In genomic region chr7:96997512-96998032, GRCh38 we compare ENCODE assay signal across 17 cellular contexts. TPM values are rescaled to one million over a fixed set of nuclear protein-coding genes. Genes with fewer than 3 reads are reported as not detected.
A peak's percentile ranks its signal among the peaks of the same experiment; 100 is the strongest.
DNase-seq lines count a peak whose midpoint lies in the region; ATAC-seq, FAIRE-seq and TF ChIP-seq lines count a peak whose summit lies in the region.
"Had no signal": no experiment of that assay in that cellular context is flagged by ENCODE, and none has a peak within 500 bp of the region (broad histone marks: within the 10 kb centered on the region; RNA-seq: fewer than 3 reads in every experiment).

No MANE protein-coding gene starts in this region.

- no peak overlapping the region for H4K91ac ChIP-seq in neuronal stem cell (ENCODE audit: low read depth, low read length, poor library complexity)

- no peak overlapping the region for H3K18ac ChIP-seq in neuronal stem cell (ENCODE audit: low read length)

- peaks cover 95% of the 10 kb centered on the region for H3K27me3 Mint-ChIP-seq in T-helper 1 cell treated with Interleukin-12 subunit alpha and Interleukin-12 subunit beta and Interleukin-4 antibody, amounts not matched to agents 30 μg/mL and 1 μg/mL, for 36 hours (ENCODE audit: low read depth)

- H3K27ac Mint-ChIP-seq in T-helper 1 cell treated with Interleukin-12 subunit alpha and Interleukin-12 subunit beta and Interleukin-4 antibody, amounts not matched to agents 30 μg/mL and 1 μg/mL, for 36 hours: peak overlapping the region; percentile 24

- H3K9me3 ChIP-seq in endothelial cell of umbilical vein (replicated peaks; ENCODE audit: control insufficient read depth, insufficient read depth, low read length) (no peaks in the 10 kb centered on the region), neuronal stem cell (replicated peaks in 1 of 2; ENCODE audit: control insufficient read depth in 2 of 2, insufficient read depth in 1 of 2, low read depth in 1 of 2, low read length in 2 of 2) (peaks cover 8 to 9% of the 10 kb centered on the region in 2 donors)
- H3K9me3 ChIP-seq: HAP-1 had no signal

- WGBS in neuronal stem cell (ENCODE audit: extremely low coverage in 2 of 2, insufficient read length in 2 of 2, insufficient replicate concordance in 1 of 2), 2 donors: no CpG with 5 or more reads among the region's 23 CpGs

- no peaks in the 10 kb centered on the region for H3K9me1 ChIP-seq in endothelial cell of umbilical vein (replicated peaks; ENCODE audit: control insufficient read depth, extremely low read depth, insufficient read depth, low read length)

- H3K9ac ChIP-seq in endothelial cell of umbilical vein (replicated peaks; ENCODE audit: extremely low read depth, insufficient read depth, low read length) (no peak overlapping the region), neuronal stem cell (ENCODE audit: low read depth, low read length, poor library complexity) (no peak overlapping the region)

- H3K23ac ChIP-seq in neuronal stem cell (ENCODE audit: low read depth, low read length, poor library complexity): no peak overlapping the region

- CTCF ChIA-PET in endothelial cell of umbilical vein (lab: Charles Lee): no interaction called here

- H3K36me3 Mint-ChIP-seq in T-helper 1 cell treated with Interleukin-12 subunit alpha and Interleukin-12 subunit beta and Interleukin-4 antibody, amounts not matched to agents 30 μg/mL and 1 μg/mL, for 36 hours (ENCODE audit: low read depth): no peaks in the 10 kb centered on the region

- H3K4me2 ChIP-seq in endothelial cell of umbilical vein (ENCODE audit: insufficient read depth, low read length) (no peak overlapping the region), neuronal stem cell (ENCODE audit: insufficient read depth, low read length, poor library complexity, severe bottlenecking) (no peak overlapping the region)

- no peak for DNase-seq in T-helper 1 cell
- DNase-seq in endothelial cell of umbilical vein (ENCODE audit: low read depth, low spot score): no peak
- DNase-seq in neuronal stem cell (ENCODE audit: low spot score): peak; percentile 27
- no peak for DNase-seq in stimulated activated CD4-positive, alpha-beta T cell treated with anti-CD3 and anti-CD28 coated beads, Interleukin-12 subunit alpha, Interleukin-12 subunit beta, amount 100 ng/mL, for 4 hours
- no peak for DNase-seq in foreskin fibroblast
- no peak for DNase-seq in NCI-H345 treated with DMSO at 0.1 percent for 48 hours (lab: John Stamatoyannopoulos, UW; ENCODE audit: unreplicated experiment)
- DNase-seq: MV-4-11, NCI-H446 treated with DMSO at 0.1 percent for 48 hours, NCI-H82, SIG-M5 had no signal

- TF ChIP-seq CTCF in endothelial cell of umbilical vein (IDR thresholded peaks at IDR 0.05; ENCODE audit: extremely low read depth in 1 of 2, insufficient read depth in 1 of 2, low read depth in 1 of 2, low read length in 2 of 2) (no peak), foreskin fibroblast (IDR thresholded peaks at IDR 0.05; ENCODE audit: low read depth, low read length) (no peak)

- POLR2A ChIA-PET in endothelial cell of umbilical vein (lab: Charles Lee): no interaction called here

- ATAC-seq in GM21737 (IDR thresholded peaks at IDR 0.05; ENCODE audit: unreplicated experiment): no peak

- H4K20me1 ChIP-seq in endothelial cell of umbilical vein (replicated peaks; ENCODE audit: control insufficient read depth, extremely low read depth, insufficient read depth, low read length): no peaks in the 10 kb centered on the region

- no peak overlapping the region for H4K8ac ChIP-seq in neuronal stem cell (ENCODE audit: low read depth, low read length)

- H2AFZ ChIP-seq in endothelial cell of umbilical vein (ENCODE audit: low read depth, low read length) (no peak overlapping the region), neuronal stem cell (ENCODE audit: low read length) (no peak overlapping the region)

- H2BK5ac ChIP-seq in neuronal stem cell (ENCODE audit: low read length): no peak overlapping the region

- H3K4ac ChIP-seq in neuronal stem cell (ENCODE audit: low read length): no peak overlapping the region

- H3K4me3 ChIP-seq in endothelial cell of umbilical vein (replicated peaks in 1 of 3; ENCODE audit: insufficient read depth in 1 of 3, low read depth in 1 of 3, low read length in 3 of 3) (no peak overlapping the region), neuronal stem cell (ENCODE audit: low read length in 2 of 2) (no peak overlapping the region), foreskin fibroblast (ENCODE audit: low read depth in 1 of 2, low read length in 2 of 2) (no peak overlapping the region)
- H3K4me3 ChIP-seq: HAP-1 had no signal

- no TSS peak for BruUV-seq in endothelial cell of umbilical vein (replicated peaks; lab: Mats Ljungman, UMichigan)

- no peaks in the 10 kb centered on the region for H3K36me3 ChIP-seq in endothelial cell of umbilical vein (ENCODE audit: control insufficient read depth in 2 of 2, extremely low read depth in 1 of 2, insufficient read depth in 2 of 2, low read length in 2 of 2)
- no peaks in the 10 kb centered on the region for H3K36me3 ChIP-seq in neuronal stem cell (replicated peaks in 1 of 2; ENCODE audit: control insufficient read depth in 2 of 2, insufficient read depth in 2 of 2, low read length in 2 of 2)
- H3K36me3 ChIP-seq: HAP-1 had no signal

- no peaks in the 10 kb centered on the region for H3K79me2 ChIP-seq in endothelial cell of umbilical vein (ENCODE audit: control insufficient read depth, insufficient read depth, low read length)

- H2BK15ac ChIP-seq in neuronal stem cell (ENCODE audit: low read length): no peak overlapping the region

- H2BK12ac ChIP-seq in neuronal stem cell (ENCODE audit: low read length): no peak overlapping the region

- H2AK5ac ChIP-seq in neuronal stem cell (ENCODE audit: low read depth, low read length): no peak overlapping the region

- intact Hi-C loops in endothelial cell of umbilical vein (cut with micrococcal nuclease): no loop called here

- FAIRE-seq in endothelial cell of umbilical vein (lab: Jason Lieb, UNC): no peak
- FAIRE-seq: A204.1 had no signal

- dilution Hi-C loops in endothelial cell of umbilical vein (cut with MboI; ENCODE audit: extremely low pct_ligation_motif_present, low sequenced_read_pairs): no loop called here

- no peak overlapping the region for H2BK120ac ChIP-seq in neuronal stem cell (ENCODE audit: low read depth, low read length)

- H3K4me3 Mint-ChIP-seq in T-helper 1 cell treated with Interleukin-12 subunit alpha and Interleukin-12 subunit beta and Interleukin-4 antibody, amounts not matched to agents 30 μg/mL and 1 μg/mL, for 36 hours: no peak overlapping the region

- H3K27ac ChIP-seq in endothelial cell of umbilical vein (ENCODE audit: insufficient read depth, low read depth, low read length) (no peak overlapping the region), neuronal stem cell (replicated peaks; ENCODE audit: low read length) (no peak overlapping the region)
- H3K27ac ChIP-seq: C4-2B had no signal

- H3K27me3 ChIP-seq in endothelial cell of umbilical vein (ENCODE audit: control insufficient read depth in 2 of 2, insufficient read depth in 2 of 2, low read length in 2 of 2) (peaks cover 91 to 97% of the 10 kb centered on the region in 2 experiments), neuronal stem cell (ENCODE audit: control insufficient read depth in 3 of 3, insufficient read depth in 3 of 3, low read depth in 1 of 3, low read length in 3 of 3) (peaks cover 42 to 98% (median 94%) of the 10 kb centered on the region in 3 experiments)

- TF ChIP-seq POLR2A in endothelial cell of umbilical vein (IDR thresholded peaks at IDR 0.05; ENCODE audit: low read depth, low read length): no peak

- no peaks in the 10 kb centered on the region for H3K79me1 ChIP-seq in neuronal stem cell (ENCODE audit: low read depth, low read length)

- H3K4me1 Mint-ChIP-seq in T-helper 1 cell treated with Interleukin-12 subunit alpha and Interleukin-12 subunit beta and Interleukin-4 antibody, amounts not matched to agents 30 μg/mL and 1 μg/mL, for 36 hours (ENCODE audit: low read depth): no peaks in the 10 kb centered on the region

- no peak overlapping the region for H3K14ac ChIP-seq in neuronal stem cell (ENCODE audit: low read length)

- H3K4me1 ChIP-seq in endothelial cell of umbilical vein (ENCODE audit: control insufficient read depth, extremely low read depth, insufficient read depth, low read length) (no peaks in the 10 kb centered on the region), neuronal stem cell (ENCODE audit: control insufficient read depth in 2 of 2, insufficient read depth in 1 of 2, low read depth in 1 of 2, low read length in 2 of 2) (peaks cover 0 to 5% of the 10 kb centered on the region in 2 donors)

- H3K9me3 Mint-ChIP-seq in T-helper 1 cell treated with Interleukin-12 subunit alpha and Interleukin-12 subunit beta and Interleukin-4 antibody, amounts not matched to agents 30 μg/mL and 1 μg/mL, for 36 hours: no peaks in the 10 kb centered on the region

TF ChIP-seq in endothelial cell of umbilical vein, 7 proteins besides CTCF, POLR2A, EP300 and RAD21:
- TF ChIP-seq JUN (IDR thresholded peaks at IDR 0.05; ENCODE audit: borderline replicate concordance, insufficient read depth, insufficient read length, low read depth): no peak
- TF ChIP-seq FOS (IDR thresholded peaks at IDR 0.05; ENCODE audit: borderline replicate concordance, insufficient read depth, low read length): no peak
- peak; percentile 69 for TF ChIP-seq EZH2 (IDR thresholded peaks at IDR 0.05; ENCODE audit: borderline replicate concordance, low read depth, low read length, severe bottlenecking)
TF ChIP-seq in endothelial cell of umbilical vein: peak in this region for 1.

RNA-seq across cellular contexts. Expression of gene DLX6, which starts 7.8 kb away (rescaled TPM):
- not detected in 2 replicates for total RNA-seq in endothelial cell of umbilical vein
- polyA plus RNA-seq in endothelial cell of umbilical vein: not detected in 2 replicates
- polyA plus RNA-seq in endothelial cell of umbilical vein (2011; cell fraction: cytosol; rRNA removed): not detected in 2 replicates
- polyA plus RNA-seq in endothelial cell of umbilical vein (2011; cell fraction: nucleus; rRNA removed): not detected in 2 replicates
- polyA plus RNA-seq in endothelial cell of umbilical vein (2012): not detected in 2 replicates
- polyA minus RNA-seq in endothelial cell of umbilical vein: not detected in 2 replicates
- polyA minus RNA-seq in endothelial cell of umbilical vein (2011; cell fraction: cytosol; rRNA and poly(A)+ RNA removed): not detected
- polyA minus RNA-seq in endothelial cell of umbilical vein (2011; cell fraction: nucleus; rRNA and poly(A)+ RNA removed): not detected in 2 replicates
- 0.52 TPM for polyA plus RNA-seq in neuronal stem cell (2013, experiment 1 of 2)
- 0.66 TPM for polyA plus RNA-seq in neuronal stem cell (2013, experiment 2 of 2)
- polyA plus RNA-seq: IgD-negative memory B cell had no signal

RNA-seq across cellular contexts. Expression of gene DLX5, which starts 27.1 kb away (rescaled TPM):
- total RNA-seq in endothelial cell of umbilical vein: not detected in 2 replicates
- not detected in 2 replicates for polyA plus RNA-seq in endothelial cell of umbilical vein
- polyA plus RNA-seq in endothelial cell of umbilical vein (2011; cell fraction: cytosol; rRNA removed): not detected in 2 replicates
- polyA plus RNA-seq in endothelial cell of umbilical vein (2011; cell fraction: nucleus; rRNA removed): not detected in 2 replicates
- not detected in 2 replicates for polyA plus RNA-seq in endothelial cell of umbilical vein (2012)
- not detected in 2 replicates for polyA minus RNA-seq in endothelial cell of umbilical vein
- polyA minus RNA-seq in endothelial cell of umbilical vein (2011; cell fraction: cytosol; rRNA and poly(A)+ RNA removed): not detected
- polyA minus RNA-seq in endothelial cell of umbilical vein (2011; cell fraction: nucleus; rRNA and poly(A)+ RNA removed): not detected in 2 replicates
- polyA plus RNA-seq in neuronal stem cell (2013, experiment 1 of 2): 5.1 TPM
- 4.3 TPM for polyA plus RNA-seq in neuronal stem cell (2013, experiment 2 of 2)
- total RNA-seq: LHCN-M2 had no signal
- polyA plus RNA-seq: IgD-negative memory B cell had no signal
